In genomic region chr12:46848792-46849191, GRCh38 we compare ENCODE assay signal across 1 cellular context. TPM values are rescaled to one million over a fixed set of nuclear protein-coding genes. Genes with fewer than 3 reads are reported as not detected.
"Had no signal": no experiment of that assay in that cellular context is flagged by ENCODE, and none has a peak within 500 bp of the region (broad histone marks: within the 10 kb centered on the region; RNA-seq: fewer than 3 reads in every experiment).

No MANE protein-coding gene starts in this region.

RNA-seq across cellular contexts. Expression of gene SLC38A4, which starts 23.0 kb away (rescaled TPM):
- total RNA-seq: vagina had no signal
